In the genomic region with DNA sequence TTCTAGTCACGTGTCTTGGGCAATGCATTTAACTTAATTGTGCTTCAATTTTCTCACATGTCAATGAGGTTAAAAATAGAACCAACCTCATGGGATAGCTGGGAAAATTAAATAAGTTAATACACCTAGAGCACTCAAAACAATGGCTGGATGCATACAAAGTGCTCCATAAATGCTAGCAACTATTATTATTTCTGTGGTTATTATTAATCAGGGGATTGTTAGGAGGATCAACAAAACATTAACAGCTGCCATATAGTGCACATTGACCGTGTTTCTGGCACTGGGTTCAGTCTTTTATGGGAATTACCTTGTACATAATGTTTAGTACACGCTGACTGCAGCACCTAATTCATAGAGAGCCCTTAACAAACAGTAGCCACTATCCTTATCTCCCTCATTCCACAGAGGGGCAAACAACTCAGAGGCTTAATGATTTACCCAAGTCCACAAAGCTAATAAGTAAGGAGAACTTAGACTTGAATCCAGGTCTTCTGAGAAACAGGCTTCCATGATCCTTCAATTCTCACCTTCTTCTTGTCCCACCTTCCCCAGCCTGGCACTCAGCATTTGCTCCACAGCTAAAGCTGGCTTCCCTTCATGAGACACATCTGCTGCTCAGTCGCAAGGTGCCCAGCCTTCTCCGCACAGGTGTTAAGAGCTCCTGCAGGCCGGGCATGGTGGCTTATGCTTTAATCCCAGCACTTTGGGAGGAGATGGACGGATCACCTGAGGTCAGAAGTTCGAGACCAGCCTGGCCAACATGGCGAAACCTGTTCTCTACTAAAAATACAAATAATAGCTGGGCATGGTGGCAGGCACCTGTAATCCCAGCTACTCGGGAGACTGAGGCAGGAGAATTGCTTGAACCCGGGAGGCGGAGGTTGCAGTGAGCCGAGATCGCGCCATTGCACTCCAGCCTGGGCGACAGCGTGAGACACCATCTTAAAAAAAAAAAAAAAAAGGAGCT, we compare ENCODE assay signal across 9 cellular contexts.
DNase-seq lines count a peak whose midpoint lies in the region; ATAC-seq and TF ChIP-seq lines count a peak whose summit lies in the region.
"Had no signal": no experiment of that assay in that cellular context is flagged by ENCODE, and none has a peak within 500 bp of the region (broad histone marks: within the 10 kb centered on the region; RNA-seq: fewer than 3 reads in every experiment).

No MANE protein-coding gene starts in this region.

- H3K9me3 ChIP-seq in heart right ventricle (peaks cover 0 to 11% (median 0%) of the 10 kb centered on the region in 11 donors), mesodermal cell (ENCODE audit: control insufficient read depth, low read length) (no peaks in the 10 kb centered on the region)

- 88 to 90% methylated on average over 17 of the region's 17 CpGs for WGBS in heart right ventricle, 2 donors
- 88 to 93% methylated on average over 5 to 9 of the region's 17 CpGs for WGBS in mesodermal cell (ENCODE audit: insufficient coverage in 2 of 2), 2 experiments
- WGBS in urinary bladder, result 88% methylated on average over 17 of the region's 17 CpGs
- no CpG with 5 or more reads among the region's 17 CpGs for WGBS in mesendoderm (ENCODE audit: extremely low coverage, insufficient coverage, low lambda C conversion rate)

- H4K5ac ChIP-seq in mesendoderm (ENCODE audit: low read length), result no peak overlapping the region

- H3K4me3 ChIP-seq in heart right ventricle (peak overlapping the region in 2 of 10 donors; percentile 13 to 26), mesodermal cell (ENCODE audit: extremely low read depth, insufficient read depth, low read length, poor library complexity, severe bottlenecking) (no peak overlapping the region), urinary bladder (ENCODE audit: low read depth, low read length) (no peak overlapping the region), mesendoderm (ENCODE audit: low read length) (no peak overlapping the region)

- H3K27me3 Mint-ChIP-seq in brain, result peaks cover 5% of the 10 kb centered on the region

- peak overlapping the region; percentile 21 to 95 (median 86) for H3K27ac Mint-ChIP-seq in brain

- no peak for DNase-seq in heart right ventricle
- DNase-seq in Right ventricle myocardium inferior (ENCODE audit: missing footprints), result no peak
- no peak for DNase-seq in mesendoderm
- no peak for DNase-seq in mesenteric fat pad (ENCODE audit: low spot score)
- DNase-seq: naive B cell had no signal

- H3K27me3 ChIP-seq in heart right ventricle (no peaks in the 10 kb centered on the region), mesendoderm (ENCODE audit: insufficient read depth, low read length, poor library complexity) (no peaks in the 10 kb centered on the region)

- ATAC-seq in heart right ventricle (peak in 1 of 8 donors; percentile 3), Right ventricle myocardium inferior (no peak), HG03280 (IDR thresholded peaks at IDR 0.05; ENCODE audit: unreplicated experiment) (no peak)

- peaks cover 40% of the 10 kb centered on the region for H3K4me1 Mint-ChIP-seq in brain

- H2AK5ac ChIP-seq in mesendoderm (ENCODE audit: low read length), result no peak overlapping the region

- no peak overlapping the region for H3K23ac ChIP-seq in mesendoderm (ENCODE audit: low read length)

- H3K4me1 ChIP-seq in heart right ventricle (peaks cover 11 to 54% (median 24%) of the 10 kb centered on the region in 9 donors), mesodermal cell (ENCODE audit: control insufficient read depth, insufficient read depth, low read length, poor library complexity, severe bottlenecking) (peaks cover 26% of the 10 kb centered on the region), urinary bladder (ENCODE audit: insufficient read depth) (peaks cover 4% of the 10 kb centered on the region), mesendoderm (ENCODE audit: control insufficient read depth, low read depth, low read length) (no peaks in the 10 kb centered on the region)

- H2BK15ac ChIP-seq in mesendoderm (replicated peaks; ENCODE audit: low read depth), result no peak overlapping the region

- H3K4me2 ChIP-seq in mesendoderm (ENCODE audit: low read length), result no peak overlapping the region

- no peaks in the 10 kb centered on the region for H3K36me3 Mint-ChIP-seq in brain

- H3K36me3 ChIP-seq in heart right ventricle, result no peaks in the 10 kb centered on the region
- H3K36me3 ChIP-seq in mesodermal cell (ENCODE audit: control insufficient read depth, insufficient read depth, low read length), result no peaks in the 10 kb centered on the region
- no peaks in the 10 kb centered on the region for H3K36me3 ChIP-seq in urinary bladder (ENCODE audit: insufficient read depth)
- H3K36me3 ChIP-seq in mesendoderm (ENCODE audit: control insufficient read depth, insufficient read depth, low read length), result no peaks in the 10 kb centered on the region

- no peak overlapping the region for H3K4ac ChIP-seq in mesendoderm (ENCODE audit: low read depth, low read length)

- no peak for TF ChIP-seq CTCF in heart right ventricle (IDR thresholded peaks at IDR 0.05)
- TF ChIP-seq CTCF in brain (conservative IDR thresholded peaks at IDR 0.05), result no peak

- H2BK120ac ChIP-seq in mesendoderm (ENCODE audit: low read depth, low read length), result no peak overlapping the region

- no peaks in the 10 kb centered on the region for H3K79me2 ChIP-seq in mesendoderm (ENCODE audit: control insufficient read depth, insufficient read depth, low read length)

- intact Hi-C loops in heart right ventricle (cut with DNase I), result loop anchor here in 4 of 10 donors (2.0 to 10.0 kb wide), 3 partner anchors 71 to 89 kb away; no protein-coding TSS in a partner anchor
- intact Hi-C loops in Right ventricle myocardium inferior (cut with DNase I), result no loop called here

- peaks cover 5 to 22% (median 10%) of the 10 kb centered on the region in 5 experiments for H3K9me3 Mint-ChIP-seq in brain
- H3K9me3 Mint-ChIP-seq: naive B cell had no signal

- H3K56ac ChIP-seq in mesendoderm (ENCODE audit: low read length), result no peak overlapping the region

- H3K27ac ChIP-seq in heart right ventricle (peak overlapping the region in 7 of 10 donors; percentile 63 to 93 (median 79)), mesodermal cell (ENCODE audit: low read depth, low read length, severe bottlenecking) (peak overlapping the region; percentile 83), urinary bladder (ENCODE audit: low read depth) (peak overlapping the region; percentile 46), mesendoderm (ENCODE audit: low read depth, low read length) (no peak overlapping the region)

- H3K79me1 ChIP-seq in mesendoderm (ENCODE audit: low read length), result no peaks in the 10 kb centered on the region

- H2BK5ac ChIP-seq in mesendoderm (ENCODE audit: low read length), result no peak overlapping the region

- H3K4me3 Mint-ChIP-seq in brain, result peak overlapping the region in 3 of 5 experiments; percentile 10 to 27 (median 12)

- no peak overlapping the region for H3K18ac ChIP-seq in mesendoderm (ENCODE audit: low read length)

- H3K9ac ChIP-seq in mesendoderm (ENCODE audit: low read length), result no peak overlapping the region

- no peak overlapping the region for H4K8ac ChIP-seq in mesendoderm (ENCODE audit: low read depth, low read length)
